Comparison of ENCODE assay signal across 27 cellular contexts in genomic region chr9:3282365-3282764, GRCh38.
"Had no signal": no experiment of that assay in that cellular context is flagged by ENCODE, and none has a peak within 500 bp of the region (broad histone marks: within the 10 kb centered on the region; RNA-seq: fewer than 3 reads in every experiment).

No MANE protein-coding gene starts in this region.

- H3K27ac ChIP-seq: epithelial cell of prostate, esophagus squamous epithelium, gastrocnemius medialis, heart right ventricle, left lung, lower lobe of right lung had no signal

- H3K27ac Mint-ChIP-seq: dendritic cell treated with granulocyte-macrophage colony-stimulating factor and Interleukin-4, amounts not matched to agents 40 ng/mL and 50 ng/mL, for 4 days; effector memory CD8-positive, alpha-beta T cell; endodermal cell; mesothelial cell of epicardium; naive B cell; naive thymus-derived CD8-positive, alpha-beta T cell had no signal

- DNase-seq: cortex of kidney; effector CD8-positive, alpha-beta T cell; effector memory CD8-positive, alpha-beta T cell; endodermal cell; erythroblast; esophagus squamous epithelium; foreskin fibroblast; foreskin melanocyte; gastrocnemius medialis; glutamatergic neuron; head of caudate nucleus; heart right ventricle; hippocampal formation; left cardiac atrium; left lung; left ventricle myocardium superior; lower lobe of right lung; mesenchymal stem cell; mucosa of descending colon; naive B cell; naive thymus-derived CD8-positive, alpha-beta T cell had no signal

- H3K9me3 ChIP-seq: esophagus squamous epithelium, gastrocnemius medialis, heart right ventricle, left lung, lower lobe of right lung, mucosa of descending colon had no signal

- ATAC-seq: effector memory CD8-positive, alpha-beta T cell; esophagus mucosa; gastrocnemius medialis; heart right ventricle; left cardiac atrium; left lung; left ventricle myocardium superior; lower lobe of right lung; mucosa of descending colon; naive thymus-derived CD8-positive, alpha-beta T cell had no signal

- H3K4me1 Mint-ChIP-seq: endodermal cell, naive B cell had no signal

- H3K4me3 ChIP-seq: esophagus squamous epithelium, gastrocnemius medialis, heart right ventricle, left lung, lower lobe of right lung, mucosa of descending colon had no signal

- H3K4me1 ChIP-seq: esophagus squamous epithelium, gastrocnemius medialis, left lung, lower lobe of right lung had no signal

- H3K9me3 Mint-ChIP-seq: effector memory CD8-positive, alpha-beta T cell; endodermal cell; mesothelial cell of epicardium; naive B cell; naive thymus-derived CD8-positive, alpha-beta T cell had no signal

- H3K27me3 Mint-ChIP-seq: dendritic cell treated with granulocyte-macrophage colony-stimulating factor and Interleukin-4, amounts not matched to agents 40 ng/mL and 50 ng/mL, for 4 days; effector memory CD8-positive, alpha-beta T cell; naive B cell; naive thymus-derived CD8-positive, alpha-beta T cell had no signal

- H3K4me3 Mint-ChIP-seq: dendritic cell treated with granulocyte-macrophage colony-stimulating factor and Interleukin-4, amounts not matched to agents 40 ng/mL and 50 ng/mL, for 4 days; effector memory CD8-positive, alpha-beta T cell; endodermal cell; mesothelial cell of epicardium; naive B cell; naive thymus-derived CD8-positive, alpha-beta T cell had no signal

- FAIRE-seq: endometrium, keratinocyte had no signal
